ENCODE assay signal across 1 cellular context in the genomic region with DNA sequence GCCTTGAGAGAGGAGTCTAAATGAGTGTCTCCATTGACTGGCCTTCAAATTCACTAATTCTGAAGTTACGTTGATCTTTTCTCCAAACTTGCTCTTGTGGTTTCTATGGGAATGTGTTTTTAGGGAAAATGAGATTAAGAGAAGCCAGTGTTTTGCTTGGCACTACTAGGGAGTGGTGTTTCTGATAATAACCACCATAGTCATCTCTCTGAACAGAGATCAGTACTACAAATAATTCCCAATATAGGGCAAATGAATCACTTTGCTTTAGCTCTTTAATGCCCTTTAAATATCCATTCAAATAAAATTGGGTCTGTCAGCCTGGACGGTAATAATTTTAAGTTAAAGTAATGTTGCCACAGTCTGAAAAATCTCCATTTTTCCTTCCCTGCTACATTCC.
TF ChIP-seq lines count a peak whose summit lies in the region.

No MANE protein-coding gene starts in this region.

TF ChIP-seq in SK-N-SH treated with all-trans-retinoic acid at 6 μM for 48 hours, 23 proteins besides CTCF, POLR2A, EP300 and RAD21 (continued from another document):
- TF ChIP-seq, protein P1, sequence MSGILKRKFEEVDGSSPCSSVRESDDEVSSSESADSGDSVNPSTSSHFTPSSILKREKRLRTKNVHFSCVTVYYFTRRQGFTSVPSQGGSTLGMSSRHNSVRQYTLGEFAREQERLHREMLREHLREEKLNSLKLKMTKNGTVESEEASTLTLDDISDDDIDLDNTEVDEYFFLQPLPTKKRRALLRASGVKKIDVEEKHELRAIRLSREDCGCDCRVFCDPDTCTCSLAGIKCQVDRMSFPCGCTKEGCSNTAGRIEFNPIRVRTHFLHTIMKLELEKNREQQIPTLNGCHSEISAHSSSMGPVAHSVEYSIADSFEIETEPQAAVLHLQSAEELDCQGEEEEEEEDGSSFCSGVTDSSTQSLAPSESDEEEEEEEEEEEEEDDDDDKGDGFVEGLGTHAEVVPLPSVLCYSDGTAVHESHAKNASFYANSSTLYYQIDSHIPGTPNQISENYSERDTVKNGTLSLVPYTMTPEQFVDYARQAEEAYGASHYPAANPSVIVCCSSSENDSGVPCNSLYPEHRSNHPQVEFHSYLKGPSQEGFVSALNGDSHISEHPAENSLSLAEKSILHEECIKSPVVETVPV (CRISPR knock-in tag; IDR thresholded peaks at IDR 0.05), result 0 out of 2 replicates have a peak, but pooled peaks have one; percentile 27
- TF ChIP-seq ZFP3 (CRISPR knock-in tag; IDR thresholded peaks at IDR 0.05) (no peak), ESRRG (CRISPR knock-in tag; IDR thresholded peaks at IDR 0.05) (no peak), RARB (CRISPR knock-in tag; IDR thresholded peaks at IDR 0.05) (no peak), TCF4 (CRISPR knock-in tag; IDR thresholded peaks at IDR 0.05; ENCODE audit: borderline replicate concordance) (peak; percentile 14; the same call in 1 of the 2 replicates), ISL1 (CRISPR knock-in tag; IDR thresholded peaks at IDR 0.05) (peak; percentile 94)
- TF ChIP-seq, protein P2, sequence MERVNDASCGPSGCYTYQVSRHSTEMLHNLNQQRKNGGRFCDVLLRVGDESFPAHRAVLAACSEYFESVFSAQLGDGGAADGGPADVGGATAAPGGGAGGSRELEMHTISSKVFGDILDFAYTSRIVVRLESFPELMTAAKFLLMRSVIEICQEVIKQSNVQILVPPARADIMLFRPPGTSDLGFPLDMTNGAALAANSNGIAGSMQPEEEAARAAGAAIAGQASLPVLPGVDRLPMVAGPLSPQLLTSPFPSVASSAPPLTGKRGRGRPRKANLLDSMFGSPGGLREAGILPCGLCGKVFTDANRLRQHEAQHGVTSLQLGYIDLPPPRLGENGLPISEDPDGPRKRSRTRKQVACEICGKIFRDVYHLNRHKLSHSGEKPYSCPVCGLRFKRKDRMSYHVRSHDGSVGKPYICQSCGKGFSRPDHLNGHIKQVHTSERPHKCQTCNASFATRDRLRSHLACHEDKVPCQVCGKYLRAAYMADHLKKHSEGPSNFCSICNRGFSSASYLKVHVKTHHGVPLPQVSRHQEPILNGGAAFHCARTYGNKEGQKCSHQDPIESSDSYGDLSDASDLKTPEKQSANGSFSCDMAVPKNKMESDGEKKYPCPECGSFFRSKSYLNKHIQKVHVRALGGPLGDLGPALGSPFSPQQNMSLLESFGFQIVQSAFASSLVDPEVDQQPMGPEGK (CRISPR knock-in tag; IDR thresholded peaks at IDR 0.05; ENCODE audit: borderline replicate concordance), result peak; percentile 66; the same call in 1 of the 2 replicates
